In genomic region chr4:15793506-15794363, GRCh38 we compare ENCODE assay signal across 22 cellular contexts. TPM values are rescaled to one million over a fixed set of nuclear protein-coding genes. Genes with fewer than 3 reads are reported as not detected.
DNase-seq lines count a peak whose midpoint lies in the region; ATAC-seq and TF ChIP-seq lines count a peak whose summit lies in the region.
"Had no signal": no experiment of that assay in that cellular context is flagged by ENCODE, and none has a peak within 500 bp of the region (broad histone marks: within the 10 kb centered on the region; RNA-seq: fewer than 3 reads in every experiment).

No MANE protein-coding gene starts in this region.

- no peaks in the 10 kb centered on the region for H3K27me3 Mint-ChIP-seq in activated T-cell treated with anti-CD3 and anti-CD28 coated beads, Interleukin-2, amount 50 U/mL, for 72 hours (ENCODE audit: low read depth)
- H3K27me3 Mint-ChIP-seq in activated naive CD8-positive, alpha-beta T cell: no peaks in the 10 kb centered on the region
- no peaks in the 10 kb centered on the region for H3K27me3 Mint-ChIP-seq in natural killer cell treated with Interleukin-12 subunit alpha and Interleukin-12 subunit beta and Interleukin-15 and Interleukin-18, amount 100 ng/mL, for 72 hours
- H3K27me3 Mint-ChIP-seq: activated B cell treated with CpG ODN at 0.5 μM for 24 hours, T-cell had no signal

- intact Hi-C loops in body of pancreas (cut with DNase I): no loop called here

- peaks cover 0 to 8% of the 10 kb centered on the region in 2 donors for H3K36me3 Mint-ChIP-seq in activated T-cell treated with anti-CD3 and anti-CD28 coated beads, Interleukin-2, amount 50 U/mL, for 72 hours (ENCODE audit: insufficient read depth in 2 of 2)
- peaks cover 8% of the 10 kb centered on the region for H3K36me3 Mint-ChIP-seq in activated naive CD8-positive, alpha-beta T cell
- peaks cover 16% of the 10 kb centered on the region for H3K36me3 Mint-ChIP-seq in natural killer cell treated with Interleukin-12 subunit alpha and Interleukin-12 subunit beta and Interleukin-15 and Interleukin-18, amount 100 ng/mL, for 72 hours

- no peak for DNase-seq in activated T-cell treated with anti-CD3 and anti-CD28 coated beads, Interleukin-2, amount 50 U/mL, for 72 hours
- DNase-seq in activated T-cell treated with anti-CD3 and anti-CD28 coated beads for 4 hours (no peak), NCI-H524 treated with DMSO at 0.1 percent for 48 hours (lab: John Stamatoyannopoulos, UW) (peak; percentile 88), body of pancreas (no peak), hypothalamus (lab: John Stamatoyannopoulos, UW) (no peak)
- no peak for DNase-seq in natural killer cell treated with Interleukin-12 subunit alpha and Interleukin-12 subunit beta and Interleukin-15 and Interleukin-18, amount 100 ng/mL, for 72 hours (ENCODE audit: low spot score)
- DNase-seq: activated B cell treated with CpG ODN at 0.5 μM for 24 hours; CD8-positive, alpha-beta memory T cell; GOT3; left lung; NCI-H1436; NCI-H2171; nucleus accumbens; right lobe of liver; stimulated activated naive CD4-positive, alpha-beta T cell treated with Interleukin-2 at 50 U/mL for 16 hours; T-cell; upper lobe of left lung had no signal

- ATAC-seq in activated T-cell treated with anti-CD3 and anti-CD28 coated beads, Interleukin-2, amount 50 U/mL, for 72 hours (replicated peaks in 1 of 2): peak in 1 of 2 donors; percentile 9
- no peak for ATAC-seq in natural killer cell treated with Interleukin-12 subunit alpha and Interleukin-12 subunit beta and Interleukin-15 and Interleukin-18, amount 100 ng/mL, for 72 hours
- ATAC-seq in GM18519 (IDR thresholded peaks at IDR 0.05; ENCODE audit: low FRiP score, unreplicated experiment) (no peak), body of pancreas (no peak)
- ATAC-seq: left lung, right lobe of liver, T-cell had no signal

- TF ChIP-seq CTCF in body of pancreas (IDR thresholded peaks at IDR 0.05): no peak

- WGBS in body of pancreas, 2 donors: 56 to 62% methylated on average over 3 of the region's 3 CpGs

- H3K9me3 ChIP-seq in body of pancreas: no peaks in the 10 kb centered on the region
- H3K9me3 ChIP-seq: left lung, right lobe of liver, upper lobe of left lung had no signal

- peak overlapping the region; percentile 32 to 39 for H3K4me3 Mint-ChIP-seq in activated T-cell treated with anti-CD3 and anti-CD28 coated beads, Interleukin-2, amount 50 U/mL, for 72 hours
- H3K4me3 Mint-ChIP-seq in activated naive CD8-positive, alpha-beta T cell: peak overlapping the region; percentile 52
- peak overlapping the region; percentile 44 for H3K4me3 Mint-ChIP-seq in natural killer cell treated with Interleukin-12 subunit alpha and Interleukin-12 subunit beta and Interleukin-15 and Interleukin-18, amount 100 ng/mL, for 72 hours
- H3K4me3 Mint-ChIP-seq: activated B cell treated with CpG ODN at 0.5 μM for 24 hours; CD8-positive, alpha-beta memory T cell; T-cell had no signal

- no peak overlapping the region for H3K27ac Mint-ChIP-seq in activated T-cell treated with anti-CD3 and anti-CD28 coated beads, Interleukin-2, amount 50 U/mL, for 72 hours
- peak overlapping the region; percentile 91 for H3K27ac Mint-ChIP-seq in activated naive CD8-positive, alpha-beta T cell
- peak overlapping the region; percentile 33 to 56 for H3K27ac Mint-ChIP-seq in natural killer cell treated with Interleukin-12 subunit alpha and Interleukin-12 subunit beta and Interleukin-15 and Interleukin-18, amount 100 ng/mL, for 72 hours
- H3K27ac Mint-ChIP-seq: activated B cell treated with CpG ODN at 0.5 μM for 24 hours; CD8-positive, alpha-beta memory T cell had no signal

- H3K36me3 ChIP-seq in body of pancreas (replicated peaks in 1 of 2; ENCODE audit: insufficient read depth in 1 of 2, low read depth in 2 of 2): no peaks in the 10 kb centered on the region
- H3K36me3 ChIP-seq: left lung, right lobe of liver, upper lobe of left lung had no signal

- H3K27me3 ChIP-seq in body of pancreas: no peaks in the 10 kb centered on the region
- H3K27me3 ChIP-seq: left lung, right lobe of liver, upper lobe of left lung had no signal

- peaks cover 52% of the 10 kb centered on the region for H3K4me1 Mint-ChIP-seq in activated T-cell treated with anti-CD3 and anti-CD28 coated beads, Interleukin-2, amount 50 U/mL, for 72 hours (ENCODE audit: low read depth)
- H3K4me1 Mint-ChIP-seq in activated naive CD8-positive, alpha-beta T cell (ENCODE audit: low read depth): peaks cover 55% of the 10 kb centered on the region
- H3K4me1 Mint-ChIP-seq in natural killer cell treated with Interleukin-12 subunit alpha and Interleukin-12 subunit beta and Interleukin-15 and Interleukin-18, amount 100 ng/mL, for 72 hours (ENCODE audit: low read depth in 2 of 2): peaks cover 33 to 48% of the 10 kb centered on the region in 2 donors

- H3K9me3 Mint-ChIP-seq in activated T-cell treated with anti-CD3 and anti-CD28 coated beads, Interleukin-2, amount 50 U/mL, for 72 hours: no peaks in the 10 kb centered on the region
- no peaks in the 10 kb centered on the region for H3K9me3 Mint-ChIP-seq in activated naive CD8-positive, alpha-beta T cell (ENCODE audit: low read depth)
- peaks cover 4% of the 10 kb centered on the region for H3K9me3 Mint-ChIP-seq in natural killer cell treated with Interleukin-12 subunit alpha and Interleukin-12 subunit beta and Interleukin-15 and Interleukin-18, amount 100 ng/mL, for 72 hours
- H3K9me3 Mint-ChIP-seq: activated B cell treated with CpG ODN at 0.5 μM for 24 hours; activated naive CD4-positive, alpha-beta T cell treated with anti-CD3 and anti-CD28 coated beads, Interleukin-2, amount 50 U/mL, for 72 hours; CD8-positive, alpha-beta memory T cell; T-cell had no signal

- no peak overlapping the region for H3K4me3 ChIP-seq in body of pancreas
- H3K4me3 ChIP-seq: left lung, right lobe of liver, upper lobe of left lung had no signal

- H3K27ac ChIP-seq in body of pancreas: no peak overlapping the region
- H3K27ac ChIP-seq: epithelial cell of prostate, left lung, right lobe of liver, RWPE1, upper lobe of left lung had no signal

- no peaks in the 10 kb centered on the region for H3K4me1 ChIP-seq in body of pancreas
- H3K4me1 ChIP-seq: left lung, right lobe of liver, upper lobe of left lung had no signal

- no peak for TF ChIP-seq POLR2A in body of pancreas (IDR thresholded peaks at IDR 0.05)

RNA-seq across cellular contexts. Expression of gene CD38, which starts 15.6 kb away (rescaled TPM):
- 10 to 100 TPM; 60.2 to 62.9 TPM for total RNA-seq in activated T-cell treated with anti-CD3 and anti-CD28 coated beads, Interleukin-2, amount 50 U/mL, for 72 hours
- 100 to 1,000 TPM in 1 of 2 donors, 10 to 100 TPM in 1; 94.7 to 179 TPM for total RNA-seq in natural killer cell treated with Interleukin-12 subunit alpha and Interleukin-12 subunit beta and Interleukin-15 and Interleukin-18, amount 100 ng/mL, for 72 hours
- 1 to 10 TPM in 1 of 2 donors, under 1 TPM in 1; 0.78 to 2.6 TPM for total RNA-seq in body of pancreas

Comparison
In these comparisons a context has a peak if more than half of its experiments do, and no peak if none do; other contexts are left out.
1. RNA of gene CD38, which starts 15.6 kb away (total RNA-seq): 94.7 to 179 TPM in natural killer cell treated with Interleukin-12 subunit alpha and Interleukin-12 subunit beta and Interleukin-15 and Interleukin-18, amount 100 ng/mL, for 72 hours and 60.2 to 62.9 TPM in activated T-cell treated with anti-CD3 and anti-CD28 coated beads, Interleukin-2, amount 50 U/mL, for 72 hours; 0.78 to 2.6 TPM in body of pancreas; every median in the first group is over 10 times any median in the second.
2. Peak in every context shown above with its lines, with median percentiles within 50 percentile points of each other: H3K4me3 Mint-ChIP-seq.